ENCODE assay signal across 16 cellular contexts in the genomic region with DNA sequence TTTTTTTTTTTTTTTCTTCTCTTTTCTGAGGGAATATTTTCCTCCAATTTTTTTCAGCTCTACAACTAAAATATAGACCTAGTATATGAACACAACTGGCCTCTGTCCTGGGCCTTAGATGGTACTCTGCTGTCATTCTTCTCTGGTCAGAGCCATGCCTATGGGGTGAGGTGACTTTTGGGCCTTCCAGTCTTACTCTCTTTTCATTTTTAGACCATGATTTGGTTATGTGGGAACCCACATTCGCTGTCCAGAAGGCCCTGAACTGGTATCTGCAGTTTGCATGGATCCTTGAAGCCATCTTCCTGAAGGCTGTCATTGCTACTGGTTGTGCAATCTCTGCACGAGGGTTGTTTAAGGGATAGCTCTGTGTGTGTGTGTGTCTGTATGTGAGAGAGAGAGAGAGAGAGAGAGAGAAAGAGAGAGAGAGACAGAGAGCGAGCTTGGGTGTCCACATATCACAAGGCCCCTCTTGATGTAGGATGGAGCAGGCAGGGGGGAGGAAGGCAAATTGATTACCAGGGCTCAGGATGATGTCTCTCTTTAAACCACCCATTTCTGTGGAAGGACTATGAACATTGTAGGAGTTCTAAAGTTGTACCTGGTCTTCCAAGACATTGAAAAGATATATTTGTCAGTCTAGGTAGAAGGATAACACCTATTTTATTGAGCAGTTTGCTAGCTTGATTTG. TPM values are rescaled to one million over a fixed set of nuclear protein-coding genes. Genes with fewer than 3 reads are reported as not detected.
DNase-seq lines count a peak whose midpoint lies in the region; ATAC-seq and TF ChIP-seq lines count a peak whose summit lies in the region.
"Had no signal": no experiment of that assay in that cellular context is flagged by ENCODE, and none has a peak within 500 bp of the region (broad histone marks: within the 10 kb centered on the region; RNA-seq: fewer than 3 reads in every experiment).

No MANE protein-coding gene starts in this region.

- no peaks in the 10 kb centered on the region for H3K36me3 ChIP-seq in CD8-positive, alpha-beta memory T cell (ENCODE audit: insufficient read depth, low read length)
- H3K36me3 ChIP-seq in OCI-LY1 (ENCODE audit: insufficient read depth, low read length), result peaks cover 11% of the 10 kb centered on the region; the same call in 1 of the 2 replicates
- H3K36me3 ChIP-seq: vagina had no signal

- H2AFZ ChIP-seq in OCI-LY1 (ENCODE audit: low read length), result no peak overlapping the region
- H2AFZ ChIP-seq: GM23248 had no signal

- H3F3A ChIP-seq in OCI-LY1 (ENCODE audit: insufficient read depth, low read length), result no peaks in the 10 kb centered on the region

- peak overlapping the region; percentile 92 to 97 (median 97) for H3K4me3 Mint-ChIP-seq in CD8-positive, alpha-beta memory T cell
- H3K4me3 Mint-ChIP-seq in effector memory CD8-positive, alpha-beta T cell, result peak overlapping the region; percentile 93 to 94
- no peak overlapping the region for H3K4me3 Mint-ChIP-seq in glutamatergic neuron (ENCODE audit: unreplicated experiment)

- ATAC-seq in effector memory CD8-positive, alpha-beta T cell (replicated peaks), result no peak
- ATAC-seq in sciatic nerve, result peak; percentile 58
- no peak for ATAC-seq in HG02885 (IDR thresholded peaks at IDR 0.05; ENCODE audit: poor library complexity, unreplicated experiment)

- CTCF ChIA-PET in CD8-positive, alpha-beta memory T cell (lab: Charles Lee), result interaction anchor here (1.0 to 5.5 kb wide), 3 partner anchors 16 to 42 kb away, joined by 3 to 26 read pairs (median 5); no protein-coding TSS in a partner anchor

- intact Hi-C loops in sciatic nerve (cut with DNase I), result no loop called here

- H3K9ac ChIP-seq in OCI-LY1 (ENCODE audit: low read length), result no peak overlapping the region
- H3K9ac ChIP-seq: GM23248 had no signal

- H3K4me2 ChIP-seq in OCI-LY1 (ENCODE audit: low read length), result peak overlapping the region; percentile 5; the same call in 1 of the 2 replicates

- H3K4me1 Mint-ChIP-seq in CD8-positive, alpha-beta memory T cell, result peaks cover 87 to 96% (median 89%) of the 10 kb centered on the region in 3 donors
- peaks cover 65 to 88% of the 10 kb centered on the region in 2 donors for H3K4me1 Mint-ChIP-seq in effector memory CD8-positive, alpha-beta T cell (ENCODE audit: low read depth in 2 of 2)
- H3K4me1 Mint-ChIP-seq in glutamatergic neuron (ENCODE audit: low read depth, unreplicated experiment), result no peaks in the 10 kb centered on the region

- H3K9me3 ChIP-seq in CD8-positive, alpha-beta memory T cell (ENCODE audit: low read length), result no peaks in the 10 kb centered on the region
- H3K9me3 ChIP-seq in OCI-LY1 (ENCODE audit: low read length), result no peaks in the 10 kb centered on the region
- H3K9me3 ChIP-seq: vagina had no signal

- H3K36me3 Mint-ChIP-seq in CD8-positive, alpha-beta memory T cell, result peaks cover 0 to 37% (median 6%) of the 10 kb centered on the region in 3 donors
- H3K36me3 Mint-ChIP-seq in effector memory CD8-positive, alpha-beta T cell (ENCODE audit: insufficient read depth), result peaks cover 18% of the 10 kb centered on the region
- H3K36me3 Mint-ChIP-seq in glutamatergic neuron (ENCODE audit: unreplicated experiment), result no peaks in the 10 kb centered on the region

- H3K4me3 ChIP-seq in CD8-positive, alpha-beta memory T cell (ENCODE audit: low read length), result peak overlapping the region; percentile 81
- no peak overlapping the region for H3K4me3 ChIP-seq in OCI-LY1 (ENCODE audit: low read depth, low read length, poor library complexity, severe bottlenecking)

- no peaks in the 10 kb centered on the region for H3K27me3 ChIP-seq in CD8-positive, alpha-beta memory T cell (ENCODE audit: insufficient read depth, low read length, poor library complexity, severe bottlenecking)
- no peaks in the 10 kb centered on the region for H3K27me3 ChIP-seq in OCI-LY1 (ENCODE audit: insufficient read depth, low read length)
- H3K27me3 ChIP-seq: vagina had no signal

- H3K27ac ChIP-seq in CD8-positive, alpha-beta memory T cell (ENCODE audit: low read depth, low read length), result no peak overlapping the region
- peak overlapping the region; percentile 68 for H3K27ac ChIP-seq in OCI-LY1 (ENCODE audit: low read depth, low read length, poor library complexity, severe bottlenecking)
- H3K27ac ChIP-seq: GM23248, RWPE1 had no signal

- H3K9me3 Mint-ChIP-seq in CD8-positive, alpha-beta memory T cell, result no peaks in the 10 kb centered on the region
- H3K9me3 Mint-ChIP-seq in effector memory CD8-positive, alpha-beta T cell, result no peaks in the 10 kb centered on the region
- peaks cover 2% of the 10 kb centered on the region for H3K9me3 Mint-ChIP-seq in glutamatergic neuron (ENCODE audit: unreplicated experiment)

- DNase-seq in CD8-positive, alpha-beta memory T cell, result no peak
- DNase-seq in effector memory CD8-positive, alpha-beta T cell, result no peak
- DNase-seq in sciatic nerve (ENCODE audit: low spot score) (no peak), NCI-H2081 (lab: John Stamatoyannopoulos, UW) (no peak), glutamatergic neuron (no peak), NOMO-1 treated with dmso at 0.1 percent for 144 hours (lab: John Stamatoyannopoulos, UW; ENCODE audit: unreplicated experiment) (no peak)
- DNase-seq: activated CD4-positive, alpha-beta T cell treated with anti-CD3 and anti-CD28 coated beads, Interleukin-2, amount 50 U/mL, for 4 hours; central memory CD4-positive, alpha-beta T cell; GM23248; head of caudate nucleus; NCI-H1694; stimulated activated CD4-positive, alpha-beta T cell treated with anti-CD3 and anti-CD28 coated beads, Interleukin-2, amount 100 ng/mL, for 24 hours had no signal

- H4K20me1 ChIP-seq in OCI-LY1 (ENCODE audit: insufficient read depth, low read length), result no peaks in the 10 kb centered on the region

- peaks cover 99% of the 10 kb centered on the region for H3K79me2 ChIP-seq in OCI-LY1 (ENCODE audit: insufficient read depth, low read length)

- no peaks in the 10 kb centered on the region for H3K9me2 ChIP-seq in OCI-LY1 (ENCODE audit: low read depth, low read length)

- TF ChIP-seq CTCF in OCI-LY1 (IDR thresholded peaks at IDR 0.05; ENCODE audit: low read length) (no peak), glutamatergic neuron (IDR thresholded peaks at IDR 0.05; ENCODE audit: partially characterized antibody, unreplicated experiment) (no peak)

- H3K4me1 ChIP-seq in CD8-positive, alpha-beta memory T cell (ENCODE audit: insufficient read depth, low read length), result peaks cover 78% of the 10 kb centered on the region
- H3K4me1 ChIP-seq in OCI-LY1 (ENCODE audit: insufficient read depth, low read length, severe bottlenecking), result peaks cover 99% of the 10 kb centered on the region

- peak overlapping the region; percentile 85 to 99 (median 90) for H3K27ac Mint-ChIP-seq in CD8-positive, alpha-beta memory T cell
- H3K27ac Mint-ChIP-seq in effector memory CD8-positive, alpha-beta T cell, result peak overlapping the region; percentile 5 to 88
- no peak overlapping the region for H3K27ac Mint-ChIP-seq in glutamatergic neuron (ENCODE audit: unreplicated experiment)

- POLR2A ChIA-PET in CD8-positive, alpha-beta memory T cell (lab: Charles Lee), result interaction anchor here (0.6 to 1.7 kb wide), 6 partner anchors 9 to 76 kb away, joined by 3 to 9 read pairs (median 4); no protein-coding TSS in a partner anchor

- H3K27me3 Mint-ChIP-seq in CD8-positive, alpha-beta memory T cell, result no peaks in the 10 kb centered on the region
- no peaks in the 10 kb centered on the region for H3K27me3 Mint-ChIP-seq in effector memory CD8-positive, alpha-beta T cell
- peaks cover 4% of the 10 kb centered on the region for H3K27me3 Mint-ChIP-seq in glutamatergic neuron (ENCODE audit: unreplicated experiment)

RNA-seq across cellular contexts. Expression of a gene that starts 6.9 kb away (rescaled TPM):
- 10 to 100 TPM; 55.3 to 56.3 TPM for total RNA-seq in CD8-positive, alpha-beta memory T cell
- 108 TPM for polyA plus RNA-seq in CD8-positive, alpha-beta memory T cell
- total RNA-seq in sciatic nerve (221 TPM), glutamatergic neuron (ENCODE audit: unreplicated experiment) (0.96 TPM)

Comparison
In these comparisons a context has a peak if more than half of its experiments do, and no peak if none do; other contexts are left out.
1. RNA of a gene that starts 6.9 kb away (total RNA-seq): 221 TPM in sciatic nerve (single experiment) and 55.3 to 56.3 TPM in CD8-positive, alpha-beta memory T cell; 0.96 TPM in glutamatergic neuron (single experiment); every median in the first group is over 10 times any median in the second.